ENCODE assay signal across 8 cellular contexts in the genomic region with DNA sequence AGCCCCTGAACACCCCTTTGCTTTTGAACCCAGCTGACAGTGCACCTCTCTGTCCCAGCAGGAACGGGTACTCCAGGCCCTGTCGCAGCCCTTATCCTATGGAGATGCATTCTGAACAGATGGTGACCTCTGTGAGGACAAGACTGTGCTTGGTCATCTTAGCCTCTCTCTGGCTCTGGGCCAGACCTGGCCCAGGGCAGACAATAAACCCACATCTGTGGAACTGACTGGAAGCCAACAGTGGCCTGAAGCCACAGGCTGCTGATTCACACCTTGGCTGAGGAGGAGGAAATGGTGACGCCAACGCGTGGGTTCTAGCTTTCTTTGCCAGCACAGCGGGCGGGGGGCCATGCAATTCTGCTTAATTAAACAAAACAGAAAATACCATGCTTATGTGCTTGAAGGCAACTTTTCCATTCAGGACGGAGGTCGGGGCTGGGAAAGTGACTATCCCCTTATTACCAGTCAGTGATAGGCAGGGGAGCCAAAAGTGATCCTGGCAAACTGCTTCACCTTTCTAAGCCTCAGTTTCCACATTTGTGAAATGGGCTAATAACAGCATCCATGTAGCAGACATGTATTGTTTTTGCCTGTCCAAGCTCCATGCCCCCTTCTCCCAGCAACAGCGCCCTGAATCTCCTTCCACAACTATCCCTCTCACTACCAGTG. TPM values are rescaled to one million over a fixed set of nuclear protein-coding genes. Genes with fewer than 3 reads are reported as not detected.
DNase-seq lines count a peak whose midpoint lies in the region; ATAC-seq and TF ChIP-seq lines count a peak whose summit lies in the region.

No MANE protein-coding gene starts in this region.

- no peaks in the 10 kb centered on the region for H3K27me3 ChIP-seq in right atrium auricular region

- H3K27ac ChIP-seq in right atrium auricular region = peak overlapping the region; percentile 60 to 79

- H3K4me3 Mint-ChIP-seq in activated naive CD8-positive, alpha-beta T cell treated with anti-CD3 and anti-CD28 coated beads, Interleukin-2, amount 50 U/mL, for 24 hours = no peak overlapping the region

- peak; percentile 90 for ATAC-seq in activated naive CD8-positive, alpha-beta T cell treated with anti-CD3 and anti-CD28 coated beads, Interleukin-2, amount 50 U/mL, for 24 hours
- ATAC-seq in HG02798 (IDR thresholded peaks at IDR 0.05; ENCODE audit: poor library complexity, unreplicated experiment) (no peak), HG03039 (IDR thresholded peaks at IDR 0.05; ENCODE audit: unreplicated experiment) (no peak)

- peaks cover 0 to 61% of the 10 kb centered on the region in 2 donors for H3K4me1 ChIP-seq in right atrium auricular region

- no peaks in the 10 kb centered on the region for H3K9me3 Mint-ChIP-seq in activated naive CD8-positive, alpha-beta T cell treated with anti-CD3 and anti-CD28 coated beads, Interleukin-2, amount 50 U/mL, for 24 hours

- H3K36me3 ChIP-seq in right atrium auricular region = no peaks in the 10 kb centered on the region

- H3K27me3 Mint-ChIP-seq in activated naive CD8-positive, alpha-beta T cell treated with anti-CD3 and anti-CD28 coated beads, Interleukin-2, amount 50 U/mL, for 24 hours = peaks cover 37% of the 10 kb centered on the region

- DNase-seq in COLO668 (lab: John Stamatoyannopoulos, UW; ENCODE audit: unreplicated experiment) = peak; percentile 33
- peak; percentile 83 for DNase-seq in NCI-H226
- DNase-seq in activated naive CD8-positive, alpha-beta T cell treated with anti-CD3 and anti-CD28 coated beads, Interleukin-2, amount 50 U/mL, for 24 hours = peak; percentile 77
- DNase-seq in right atrium auricular region (ENCODE audit: low spot score) = peak; percentile 95
- peak; percentile 13 to 22 for DNase-seq in stimulated activated CD4-positive, alpha-beta T cell treated with anti-CD3 and anti-CD28 coated beads, Interleukin-1b, Interleukin-23, amount 100 ng/mL, for 4 hours (ENCODE audit: low read depth in 2 of 2)
- DNase-seq in ecto neural progenitor cell (ENCODE audit: low spot score) = no peak

- no peak for TF ChIP-seq CTCF in right atrium auricular region (IDR thresholded peaks at IDR 0.05)

- H3K4me1 Mint-ChIP-seq in activated naive CD8-positive, alpha-beta T cell treated with anti-CD3 and anti-CD28 coated beads, Interleukin-2, amount 50 U/mL, for 24 hours = peaks cover 22% of the 10 kb centered on the region

- no peaks in the 10 kb centered on the region for H3K36me3 Mint-ChIP-seq in activated naive CD8-positive, alpha-beta T cell treated with anti-CD3 and anti-CD28 coated beads, Interleukin-2, amount 50 U/mL, for 24 hours (ENCODE audit: low read depth)

- H3K4me3 ChIP-seq in right atrium auricular region = no peak overlapping the region

- no peaks in the 10 kb centered on the region for H3K9me3 ChIP-seq in right atrium auricular region

- peak overlapping the region; percentile 43 for H3K27ac Mint-ChIP-seq in activated naive CD8-positive, alpha-beta T cell treated with anti-CD3 and anti-CD28 coated beads, Interleukin-2, amount 50 U/mL, for 24 hours

RNA-seq across cellular contexts. Expression of gene SH3PXD2B, which starts 10.8 kb away (rescaled TPM):
- 10 to 100 TPM in 1 of 2 donors, 1 to 10 TPM in 1; 7.2 to 13.9 TPM for total RNA-seq in right atrium auricular region
